In genomic region chr12:47319746-47320145, GRCh38 we compare ENCODE assay signal across 13 cellular contexts.
"Had no signal": no experiment of that assay in that cellular context is flagged by ENCODE, and none has a peak within 500 bp of the region (broad histone marks: within the 10 kb centered on the region; RNA-seq: fewer than 3 reads in every experiment).

No MANE protein-coding gene starts in this region.

- H3K4me2 ChIP-seq: SK-N-SH had no signal

- H3K36me3 ChIP-seq: adrenal gland, gastrocnemius medialis, stomach, thoracic aorta had no signal

- ATAC-seq: gastrocnemius medialis, sciatic nerve had no signal

- DNase-seq: activated gamma-delta T cell treated with Interleukin-2 at 50 U/mL for 16 hours; activated T-cell treated with anti-CD3 and anti-CD28 coated beads, Interleukin-2, amount 50 U/mL, for 48 hours; adrenal gland; effector memory CD4-positive, alpha-beta T cell; gastrocnemius medialis; occipital lobe; SK-N-SH; stimulated activated CD4-positive, alpha-beta T cell treated with anti-CD3 and anti-CD28 coated beads, Interleukin-2, amount 100 ng/mL, for 48 hours; stomach had no signal

- H3K4me3 ChIP-seq: adrenal gland, coronary artery, gastrocnemius medialis, stomach, thoracic aorta had no signal

- H3K9me3 ChIP-seq: adrenal gland, gastrocnemius medialis, SK-N-SH, stomach, thoracic aorta had no signal

- H3K4me1 ChIP-seq: gastrocnemius medialis had no signal

- H3K27me3 ChIP-seq: adrenal gland, gastrocnemius medialis, stomach had no signal

- H3K27ac ChIP-seq: adrenal gland, coronary artery, epithelial cell of prostate, gastrocnemius medialis, stomach, thoracic aorta had no signal

- H3K9ac ChIP-seq: SK-N-SH had no signal
